Comparison of ENCODE assay signal across 9 cellular contexts in genomic region chr7:112084506-112084905, GRCh38.
DNase-seq lines count a peak whose midpoint lies in the region; ATAC-seq and TF ChIP-seq lines count a peak whose summit lies in the region.
"Had no signal": no experiment of that assay in that cellular context is flagged by ENCODE, and none has a peak within 500 bp of the region (broad histone marks: within the 10 kb centered on the region; RNA-seq: fewer than 3 reads in every experiment).

No MANE protein-coding gene starts in this region.

- H3K27ac Mint-ChIP-seq in effector memory CD8-positive, alpha-beta T cell, result no peak overlapping the region

- 9 to 23% methylated on average over 3 of the region's 3 CpGs for WGBS in esophagus squamous epithelium, 2 donors

- H3K9me3 Mint-ChIP-seq in activated T-cell treated with anti-CD3 and anti-CD28 coated beads, Interleukin-2, amount 50 U/mL, for 4 hours, result no peaks in the 10 kb centered on the region
- H3K9me3 Mint-ChIP-seq in effector memory CD8-positive, alpha-beta T cell, result no peaks in the 10 kb centered on the region

- peaks cover 10% of the 10 kb centered on the region for H3K4me1 Mint-ChIP-seq in activated T-cell treated with anti-CD3 and anti-CD28 coated beads, Interleukin-2, amount 50 U/mL, for 4 hours (ENCODE audit: low read depth)
- H3K4me1 Mint-ChIP-seq in effector memory CD8-positive, alpha-beta T cell (ENCODE audit: low read depth in 2 of 2), result peaks cover 1 to 4% of the 10 kb centered on the region in 2 donors

- no peaks in the 10 kb centered on the region for H3K27me3 ChIP-seq in esophagus squamous epithelium

- H3K27ac ChIP-seq in esophagus squamous epithelium, result peak overlapping the region in 2 of 4 donors; percentile 54 to 66

- H3K27me3 Mint-ChIP-seq in activated T-cell treated with anti-CD3 and anti-CD28 coated beads, Interleukin-2, amount 50 U/mL, for 4 hours (ENCODE audit: low read depth), result peaks cover 17% of the 10 kb centered on the region
- H3K27me3 Mint-ChIP-seq in effector memory CD8-positive, alpha-beta T cell, result peaks cover 9 to 39% of the 10 kb centered on the region in 2 donors

- intact Hi-C loops in esophagus squamous epithelium (cut with DNase I), result no loop called here

- peaks cover 0 to 14% (median 4%) of the 10 kb centered on the region in 3 donors for H3K4me1 ChIP-seq in esophagus squamous epithelium

- no peaks in the 10 kb centered on the region for H3K9me3 ChIP-seq in esophagus squamous epithelium

- H3K4me3 Mint-ChIP-seq in activated T-cell treated with anti-CD3 and anti-CD28 coated beads, Interleukin-2, amount 50 U/mL, for 4 hours, result no peak overlapping the region
- H3K4me3 Mint-ChIP-seq in effector memory CD8-positive, alpha-beta T cell, result no peak overlapping the region

- H3K36me3 Mint-ChIP-seq in activated T-cell treated with anti-CD3 and anti-CD28 coated beads, Interleukin-2, amount 50 U/mL, for 4 hours (ENCODE audit: insufficient read depth), result no peaks in the 10 kb centered on the region
- peaks cover 6% of the 10 kb centered on the region for H3K36me3 Mint-ChIP-seq in effector memory CD8-positive, alpha-beta T cell (ENCODE audit: insufficient read depth)

- DNase-seq in AG10803 (ENCODE audit: low read depth) (peak; percentile 17), globus pallidus (ENCODE audit: low spot score) (peak; percentile 71), islet precursor cell (no peak), esophagus squamous epithelium (lab: John Stamatoyannopoulos, UW) (no peak)
- no peak for DNase-seq in activated T-cell treated with anti-CD3 and anti-CD28 coated beads, Interleukin-2, amount 50 U/mL, for 4 hours
- no peak for DNase-seq in effector memory CD8-positive, alpha-beta T cell
- DNase-seq: PC-3 had no signal

- TF ChIP-seq CTCF in AG10803 (conservative IDR thresholded peaks at IDR 0.05; ENCODE audit: low read length), result no peak
- no peak for TF ChIP-seq CTCF in esophagus squamous epithelium (IDR thresholded peaks at IDR 0.05)

- no peaks in the 10 kb centered on the region for H3K36me3 ChIP-seq in esophagus squamous epithelium

- no peak for TF ChIP-seq POLR2A in esophagus squamous epithelium (IDR thresholded peaks at IDR 0.05)

- peak; percentile 60 for ATAC-seq in GM21381 (IDR thresholded peaks at IDR 0.05; ENCODE audit: unreplicated experiment)
- ATAC-seq in HG03460 (IDR thresholded peaks at IDR 0.05; ENCODE audit: unreplicated experiment), result peak; percentile 48
- no peak for ATAC-seq in activated T-cell treated with anti-CD3 and anti-CD28 coated beads, Interleukin-2, amount 50 U/mL, for 4 hours
- no peak for ATAC-seq in effector memory CD8-positive, alpha-beta T cell (replicated peaks)
- ATAC-seq: PC-3 had no signal

- H3K4me3 ChIP-seq in AG10803 (ENCODE audit: low read length), result no peak overlapping the region
- peak overlapping the region in 1 of 4 donors; percentile 5 for H3K4me3 ChIP-seq in esophagus squamous epithelium

Comparison
In these comparisons a context has a peak if more than half of its experiments do, and no peak if none do; other contexts are left out.
1. DNase-seq: peak in AG10803 (single experiment) and globus pallidus (single experiment); none in activated T-cell treated with anti-CD3 and anti-CD28 coated beads, Interleukin-2, amount 50 U/mL, for 4 hours (single experiment), islet precursor cell (single experiment), esophagus squamous epithelium (single experiment) and effector memory CD8-positive, alpha-beta T cell (0 of 3).
2. ATAC-seq: peak in GM21381 (single experiment) and HG03460 (single experiment); none in activated T-cell treated with anti-CD3 and anti-CD28 coated beads, Interleukin-2, amount 50 U/mL, for 4 hours (0 of 2) and effector memory CD8-positive, alpha-beta T cell (single experiment).